16 cellular contexts compared by ENCODE assay signal in genomic region chr7:137742051-137742450, GRCh38.
DNase-seq lines count a peak whose midpoint lies in the region; ATAC-seq and TF ChIP-seq lines count a peak whose summit lies in the region.
"Had no signal": no experiment of that assay in that cellular context is flagged by ENCODE, and none has a peak within 500 bp of the region (broad histone marks: within the 10 kb centered on the region; RNA-seq: fewer than 3 reads in every experiment).

No MANE protein-coding gene starts in this region.

- TF ChIP-seq CTCF in H9 (conservative IDR thresholded peaks at IDR 0.05) = no peak
- no peak for TF ChIP-seq CTCF in progenitor cell of endocrine pancreas (IDR thresholded peaks at IDR 0.05; ENCODE audit: unreplicated experiment)
- TF ChIP-seq CTCF in foreskin fibroblast (IDR thresholded peaks at IDR 0.05; ENCODE audit: low read depth, low read length) = no peak

- no peak overlapping the region for H2BK15ac ChIP-seq in H9 (ENCODE audit: low read depth, low read length)

- H3T11ph ChIP-seq in H9 (ENCODE audit: low read length) = no peak overlapping the region

- no peak overlapping the region for H4K91ac ChIP-seq in H9 (ENCODE audit: insufficient read length, low read depth, low read length)

- H3K23me2 ChIP-seq in H9 (ENCODE audit: insufficient read length, low read depth, low read length, poor library complexity, severe bottlenecking) = no peaks in the 10 kb centered on the region

- no peaks in the 10 kb centered on the region for H3K79me2 ChIP-seq in H9 (ENCODE audit: insufficient read depth, low read length)

- no peaks in the 10 kb centered on the region for H3K27me3 ChIP-seq in H9 (ENCODE audit: insufficient read depth, low read length)
- H3K27me3 ChIP-seq: BLaER1 treated with 17β-estradiol and CSF1 and Interleukin-3, amounts not matched to agents 10 nM and 100 nM had no signal

- H2AK5ac ChIP-seq in H9 (ENCODE audit: insufficient read length, low read length) = no peak overlapping the region

- no peak overlapping the region for H3K9ac ChIP-seq in H9 (ENCODE audit: extremely low read depth, insufficient read length, low read length)
- H3K9ac ChIP-seq: BLaER1 treated with 17β-estradiol and CSF1 and Interleukin-3, amounts not matched to agents 10 nM and 100 nM had no signal

- intact Hi-C loops in head of caudate nucleus (cut with DNase I) = no loop called here

- H3K14ac ChIP-seq in H9 (ENCODE audit: insufficient read depth, low read length) = no peak overlapping the region

- H3K4me1 Mint-ChIP-seq in H9 (peaks cover 26 to 33% of the 10 kb centered on the region in 2 experiments), progenitor cell of endocrine pancreas (ENCODE audit: low read depth) (no peaks in the 10 kb centered on the region)
- H3K4me1 Mint-ChIP-seq: B cell had no signal

- H3K4me3 Mint-ChIP-seq in H9 = no peak overlapping the region
- no peak overlapping the region for H3K4me3 Mint-ChIP-seq in progenitor cell of endocrine pancreas (ENCODE audit: low read depth)
- H3K4me3 Mint-ChIP-seq: B cell; CD4-positive, alpha-beta T cell; CD8-positive, alpha-beta T cell had no signal

- H3K4me2 ChIP-seq in H9 (ENCODE audit: insufficient read depth, insufficient read length, low read length) = no peak overlapping the region
- H3K4me2 ChIP-seq: BLaER1 treated with 17β-estradiol and CSF1 and Interleukin-3, amounts not matched to agents 10 nM and 100 nM had no signal

- peak overlapping the region; percentile 23 for H2BK120ac ChIP-seq in H9 (ENCODE audit: low read depth, low read length, poor library complexity, severe bottlenecking)

- no peaks in the 10 kb centered on the region for H3K27me3 Mint-ChIP-seq in H9 (ENCODE audit: low read depth)
- H3K27me3 Mint-ChIP-seq in progenitor cell of endocrine pancreas = no peaks in the 10 kb centered on the region
- H3K27me3 Mint-ChIP-seq: B cell had no signal

- no peaks in the 10 kb centered on the region for H3K79me1 ChIP-seq in H9 (ENCODE audit: insufficient read depth, low read depth, low read length, poor library complexity, severe bottlenecking)

- H3K9me3 Mint-ChIP-seq in H9 (peaks cover 15% of the 10 kb centered on the region in 2 experiments; a peak in 4 of 5 replicates), progenitor cell of endocrine pancreas (ENCODE audit: low read depth) (peaks cover 13% of the 10 kb centered on the region)

- H3K27ac Mint-ChIP-seq in H9 (no peak overlapping the region), progenitor cell of endocrine pancreas (no peak overlapping the region)
- H3K27ac Mint-ChIP-seq: B cell; CD4-positive, alpha-beta T cell; CD8-positive, alpha-beta T cell had no signal

- no peak overlapping the region for H3K4me3 ChIP-seq in foreskin fibroblast (ENCODE audit: low read depth in 1 of 2, low read length in 2 of 2)
- H3K4me3 ChIP-seq: BLaER1 treated with 17β-estradiol and CSF1 and Interleukin-3, amounts not matched to agents 10 nM and 100 nM had no signal

- no peak overlapping the region for H3K4ac ChIP-seq in H9 (ENCODE audit: low read depth, low read length)

- no peak for DNase-seq in H9
- DNase-seq in head of caudate nucleus = peak in 33 of 42 donors; percentile 12 to 79 (median 39)
- no peak for DNase-seq in progenitor cell of endocrine pancreas (ENCODE audit: low spot score, unreplicated experiment)
- DNase-seq in foreskin fibroblast = no peak
- DNase-seq: 8988T; ACHN; Caco-2; Calu3; CD4-positive, alpha-beta T cell; CD8-positive, alpha-beta T cell; DMS79 treated with DMSO at 0.1 percent for 48 hours; GF-D8 had no signal

- H2BK12ac ChIP-seq in H9 (ENCODE audit: insufficient read length, low read depth, low read length) = no peak overlapping the region

- peaks cover 6% of the 10 kb centered on the region; the same call in 1 of the 2 replicates for H3K4me1 ChIP-seq in H9 (ENCODE audit: insufficient read depth, low read length)
- H3K4me1 ChIP-seq: BLaER1 treated with 17β-estradiol and CSF1 and Interleukin-3, amounts not matched to agents 10 nM and 100 nM; Caco-2 had no signal

- H3K27ac ChIP-seq in H9 (ENCODE audit: insufficient read length, low read depth, low read length) = no peak overlapping the region
- H3K27ac ChIP-seq: BLaER1 treated with 17β-estradiol and CSF1 and Interleukin-3, amounts not matched to agents 10 nM and 100 nM; C4-2B had no signal

- no peak overlapping the region for H4K8ac ChIP-seq in H9 (replicated peaks; ENCODE audit: insufficient read length, low read depth, low read length)

- no peak overlapping the region for H2BK20ac ChIP-seq in H9 (ENCODE audit: low read depth, low read length, poor library complexity, severe bottlenecking)

- no peak overlapping the region for H2BK5ac ChIP-seq in H9 (ENCODE audit: insufficient read length, low read length)

- H3K36me3 Mint-ChIP-seq in H9 (ENCODE audit: insufficient read depth in 1 of 3, low read depth in 3 of 3) (peaks cover 3 to 28% (median 16%) of the 10 kb centered on the region in 3 experiments; a peak in 6 of 7 replicates), progenitor cell of endocrine pancreas (ENCODE audit: insufficient read depth) (peaks cover 2% of the 10 kb centered on the region)
- H3K36me3 Mint-ChIP-seq: CD8-positive, alpha-beta T cell had no signal

- no peak for ATAC-seq in GM18519 (IDR thresholded peaks at IDR 0.05; ENCODE audit: low FRiP score, unreplicated experiment)
- ATAC-seq: CD8-positive, alpha-beta T cell had no signal

- no peaks in the 10 kb centered on the region for H4K20me1 ChIP-seq in H9 (ENCODE audit: control insufficient read depth, insufficient read depth, insufficient read length)
- H4K20me1 ChIP-seq: BLaER1 treated with 17β-estradiol and CSF1 and Interleukin-3, amounts not matched to agents 10 nM and 100 nM had no signal

- H3K18ac ChIP-seq in H9 (ENCODE audit: insufficient read length, low read depth, low read length) = no peak overlapping the region

- no peak overlapping the region for H3K56ac ChIP-seq in H9 (ENCODE audit: insufficient read length, low read depth, low read length)

- H2AFZ ChIP-seq in H9 (ENCODE audit: low read length) = no peak overlapping the region

- no peak overlapping the region for H4K5ac ChIP-seq in H9 (ENCODE audit: insufficient read length, low read depth, low read length)

- WGBS in H9 (ENCODE audit: extremely low coverage, insufficient read length, low lambda C conversion rate) = no CpG with 5 or more reads among the region's 3 CpGs

- H3K9me3 ChIP-seq in H9 (ENCODE audit: control insufficient read depth, low read depth, low read length) = no peaks in the 10 kb centered on the region

- no peak overlapping the region for H3K23ac ChIP-seq in H9 (ENCODE audit: insufficient read length, low read depth, low read length)

Comparison
In these comparisons a context has a peak if more than half of its experiments do, and no peak if none do; other contexts are left out.
1. DNase-seq: peak in head of caudate nucleus (33 of 42); none in H9 (single experiment), progenitor cell of endocrine pancreas (single experiment) and foreskin fibroblast (0 of 2).